ENCODE assay signal across 29 cellular contexts in the genomic region with DNA sequence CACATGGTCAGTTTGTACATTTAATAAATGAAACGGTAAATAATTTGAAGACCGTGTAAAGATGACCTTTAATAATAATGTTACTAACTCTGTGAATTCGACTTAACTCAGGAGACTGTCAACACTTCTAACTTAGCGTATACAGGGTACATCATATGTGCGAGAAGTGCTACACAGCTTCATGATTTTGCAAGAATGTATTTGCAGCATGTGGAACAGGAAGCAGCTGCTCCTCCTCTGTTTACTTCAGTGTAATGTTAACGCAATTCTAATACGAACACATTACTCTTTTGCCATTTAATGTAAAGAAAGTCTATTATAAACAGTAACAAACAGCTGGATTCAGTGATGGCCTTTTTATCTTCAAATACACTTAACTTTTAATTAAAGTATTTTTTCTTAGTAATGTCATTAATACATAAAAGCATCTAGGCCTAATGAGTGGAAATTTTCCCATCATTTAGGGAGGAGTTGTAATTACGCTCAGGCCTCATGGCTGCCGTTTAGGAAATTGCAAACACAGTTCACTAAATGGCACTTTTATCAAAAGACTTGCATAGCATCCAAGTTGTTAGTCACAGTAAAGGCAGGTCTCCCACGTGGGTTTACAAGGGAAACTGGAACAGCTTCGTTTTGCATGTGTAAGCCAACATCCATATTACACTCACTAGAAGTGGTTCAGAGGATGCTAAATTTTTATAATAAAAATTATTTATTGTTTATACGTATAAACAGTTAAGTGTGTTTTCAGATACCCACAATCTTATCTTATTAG.
DNase-seq lines count a peak whose midpoint lies in the region; ATAC-seq and TF ChIP-seq lines count a peak whose summit lies in the region.
"Had no signal": no experiment of that assay in that cellular context is flagged by ENCODE, and none has a peak within 500 bp of the region (broad histone marks: within the 10 kb centered on the region; RNA-seq: fewer than 3 reads in every experiment).

No MANE protein-coding gene starts in this region.

- TF ChIP-seq CTCF in WI38 (IDR thresholded peaks at IDR 0.05; ENCODE audit: low read depth, low read length) (no peak), fibroblast of villous mesenchyme (IDR thresholded peaks at IDR 0.05; ENCODE audit: insufficient read depth, low read depth, low read length) (no peak)

- no peak for ATAC-seq in HG03521 (IDR thresholded peaks at IDR 0.05; ENCODE audit: unreplicated experiment)
- ATAC-seq: natural killer cell; stimulated activated naive CD8-positive, alpha-beta T cell treated with anti-CD3 and anti-CD28 coated beads, Interleukin-15, Interleukin-2, amounts not matched to agents 100 U/mL and 50 U/mL, for 24 hours had no signal

- DNase-seq in NCI-H1092 treated with DMSO at 0.1 percent for 48 hours (lab: John Stamatoyannopoulos, UW) = peak; percentile 9
- DNase-seq in NCI-H1092 (lab: John Stamatoyannopoulos, UW) = no peak
- peak; percentile 39 for DNase-seq in ELR (ENCODE audit: low read depth)
- peak; percentile 7 for DNase-seq in fibroblast of villous mesenchyme (ENCODE audit: low read depth)
- no peak for DNase-seq in GM19238 (ENCODE audit: insufficient read length, low spot score)
- no peak for DNase-seq in NCI-H526 treated with DMSO at 0.1 percent for 48 hours (lab: John Stamatoyannopoulos, UW)
- DNase-seq: 8988T; activated B cell treated with CpG ODN at 0.5 μM for 24 hours; activated CD4-positive, alpha-beta memory T cell treated with anti-CD3 and anti-CD28 coated beads for 36 hours; activated effector memory CD4-positive, alpha-beta T cell treated with Interleukin-2 at 50 U/mL for 16 hours; brain microvascular endothelial cell; cortex of kidney; foreskin melanocyte; immature natural killer cell; left ventricle myocardium inferior; MG63; midbrain; natural killer cell; NCI-H2029; NCI-H446; retina; spleen; stimulated activated CD4-positive, alpha-beta T cell treated with anti-CD3 and anti-CD28 coated beads, Interleukin-4, amount 100 ng/mL, for 1 hour; stimulated activated naive CD8-positive, alpha-beta T cell treated with anti-CD3 and anti-CD28 coated beads, Interleukin-15, Interleukin-2, amounts not matched to agents 100 U/mL and 50 U/mL, for 24 hours; tibial artery had no signal

- H3K4me3 ChIP-seq in WI38 (ENCODE audit: low read depth, low read length) (peak overlapping the region; percentile 15; the same call in 1 of the 2 replicates), fibroblast of villous mesenchyme (ENCODE audit: low read depth, low read length) (no peak overlapping the region)
- H3K4me3 ChIP-seq: BLaER1, HAP-1, left ventricle myocardium inferior, MG63, spleen, tibial artery had no signal

Comparison
In these comparisons a context has a peak if more than half of its experiments do, and no peak if none do; other contexts are left out.
1. DNase-seq: peak in NCI-H1092 treated with DMSO at 0.1 percent for 48 hours (single experiment), ELR (single experiment) and fibroblast of villous mesenchyme (single experiment); none in NCI-H1092 (single experiment), GM19238 (single experiment) and NCI-H526 treated with DMSO at 0.1 percent for 48 hours (single experiment).